Comparison of ENCODE assay signal across 18 cellular contexts in the genomic region with DNA sequence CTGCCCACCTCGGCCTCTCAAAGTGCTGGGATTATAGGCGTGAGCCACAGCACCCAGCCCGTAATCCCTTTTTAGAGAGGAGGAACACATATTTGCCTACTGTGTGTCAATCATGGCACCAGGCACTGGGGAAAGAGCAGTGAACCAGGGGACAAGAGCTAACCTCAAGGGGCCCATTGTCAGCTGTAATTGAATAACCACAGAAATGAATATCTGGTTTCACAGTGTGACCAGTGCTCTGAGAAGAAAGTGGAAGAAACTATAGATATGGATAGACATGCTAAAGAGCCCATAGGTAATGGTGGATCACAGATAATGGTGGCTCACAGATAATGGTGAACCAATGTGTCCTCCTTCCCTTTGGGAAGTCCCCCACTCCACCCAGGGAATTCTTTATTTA. TPM values are rescaled to one million over a fixed set of nuclear protein-coding genes. Genes with fewer than 3 reads are reported as not detected.
A peak's percentile ranks its signal among the peaks of the same experiment; 100 is the strongest.
DNase-seq lines count a peak whose midpoint lies in the region; ATAC-seq and TF ChIP-seq lines count a peak whose summit lies in the region.
"Had no signal": no experiment of that assay in that cellular context is flagged by ENCODE, and none has a peak within 500 bp of the region (broad histone marks: within the 10 kb centered on the region; RNA-seq: fewer than 3 reads in every experiment).

No MANE protein-coding gene starts in this region.

- intact Hi-C loops in thyroid gland (cut with DNase I), result no loop called here

- peak overlapping the region; percentile 37 to 86 (median 57) for H3K27ac Mint-ChIP-seq in brain
- H3K27ac Mint-ChIP-seq: activated naive CD8-positive, alpha-beta T cell treated with anti-CD3 and anti-CD28 coated beads, Interleukin-2, amount 10 ng/mL, durations not matched to agents 7 days and 5 days had no signal

- no peaks in the 10 kb centered on the region for H3K36me3 Mint-ChIP-seq in brain
- H3K36me3 Mint-ChIP-seq: activated naive CD8-positive, alpha-beta T cell treated with anti-CD3 and anti-CD28 coated beads, Interleukin-2, amount 10 ng/mL, durations not matched to agents 7 days and 5 days had no signal

- H3K27me3 Mint-ChIP-seq in brain, result peaks cover 3% of the 10 kb centered on the region

- H3K9me3 Mint-ChIP-seq in brain, result no peaks in the 10 kb centered on the region
- H3K9me3 Mint-ChIP-seq: neural crest cell had no signal

- ATAC-seq in GM18858 (IDR thresholded peaks at IDR 0.05; ENCODE audit: unreplicated experiment), result peak; percentile 76
- ATAC-seq in GM21619 (IDR thresholded peaks at IDR 0.05; ENCODE audit: unreplicated experiment), result peak; percentile 87
- ATAC-seq in HG03460 (IDR thresholded peaks at IDR 0.05; ENCODE audit: unreplicated experiment), result peak; percentile 95

- DNase-seq in thyroid gland, result no peak
- DNase-seq in AG08395 (ENCODE audit: low spot score), result no peak
- no peak for DNase-seq in effector CD8-positive, alpha-beta T cell (lab: John Stamatoyannopoulos, UW)
- DNase-seq in NCI-H1105 treated with DMSO at 0.1 percent for 48 hours (lab: John Stamatoyannopoulos, UW), result no peak
- DNase-seq: activated naive CD8-positive, alpha-beta T cell treated with anti-CD3 and anti-CD28 coated beads, Interleukin-2, amount 10 ng/mL, durations not matched to agents 7 days and 5 days; COR-L47; foreskin fibroblast; NCI-H146; PC-9; T-helper 9 cell had no signal

- H3K27ac ChIP-seq in thyroid gland, result peak overlapping the region in 1 of 3 donors; percentile 29

- TF ChIP-seq CTCF in brain (conservative IDR thresholded peaks at IDR 0.05), result no peak
- TF ChIP-seq CTCF in thyroid gland (IDR thresholded peaks at IDR 0.05), result no peak

- no peak for TF ChIP-seq POLR2A in thyroid gland (IDR thresholded peaks at IDR 0.05)

- peaks cover 0 to 20% of the 10 kb centered on the region in 2 donors for H3K4me1 ChIP-seq in thyroid gland

- H3K4me3 ChIP-seq in thyroid gland (replicated peaks in 1 of 3), result no peak overlapping the region
- H3K4me3 ChIP-seq: PC-9 had no signal

- H3K9me3 ChIP-seq in thyroid gland, result no peaks in the 10 kb centered on the region

- peaks cover 28% of the 10 kb centered on the region for H3K4me1 Mint-ChIP-seq in brain

- WGBS in thyroid gland, 2 donors, result 90 to 92% methylated on average over 3 of the region's 3 CpGs

- no peak overlapping the region for H3K4me3 Mint-ChIP-seq in brain
- H3K4me3 Mint-ChIP-seq: activated naive CD8-positive, alpha-beta T cell treated with anti-CD3 and anti-CD28 coated beads, Interleukin-2, amount 10 ng/mL, durations not matched to agents 7 days and 5 days; neural crest cell had no signal

- H3K27me3 ChIP-seq in thyroid gland, result no peaks in the 10 kb centered on the region

- no peaks in the 10 kb centered on the region for H3K36me3 ChIP-seq in thyroid gland

RNA-seq across cellular contexts. Expression of a gene that starts 8.6 kb away (rescaled TPM):
- polyA plus RNA-seq in brain (ENCODE audit: insufficient read depth, low read depth, low replicate concordance), result 31.0 TPM
- total RNA-seq in thyroid gland, result 10 to 100 TPM; 11.6 to 23.7 (median 14.4) TPM

RNA-seq across cellular contexts. Expression of a gene that starts 32.0 kb away (rescaled TPM):
- 1.4 TPM for polyA plus RNA-seq in brain (ENCODE audit: insufficient read depth, low read depth, low replicate concordance)
- 1 to 10 TPM in 2 of 4 donors, under 1 TPM in 1, not detected in 1; 0.67 to 7.2 (median 2.8) TPM for total RNA-seq in thyroid gland
- total RNA-seq: activated CD8-positive, alpha-beta memory T cell treated with anti-CD3 and anti-CD28 coated beads for 36 hours; activated naive CD8-positive, alpha-beta T cell treated with anti-CD3 and anti-CD28 coated beads, Interleukin-2, amount 10 ng/mL, durations not matched to agents 7 days and 5 days; H1; HT1080; neural crest cell had no signal

RNA-seq across cellular contexts. Expression of a gene that starts 37.2 kb away (rescaled TPM):
- 27.7 TPM for polyA plus RNA-seq in brain (ENCODE audit: insufficient read depth, low read depth, low replicate concordance)
- total RNA-seq in thyroid gland, result 10 to 100 TPM; 31.9 to 53.8 (median 43.7) TPM

RNA-seq across cellular contexts. Expression of a gene that starts 48.0 kb away (rescaled TPM):
- polyA plus RNA-seq in brain (ENCODE audit: insufficient read depth, low read depth, low replicate concordance), result 335 TPM
- total RNA-seq in thyroid gland, result 100 to 1,000 TPM; 205 to 342 (median 228) TPM
